16 cellular contexts compared by ENCODE assay signal in genomic region chr4:22741744-22742143, GRCh38. TPM values are rescaled to one million over a fixed set of nuclear protein-coding genes. Genes with fewer than 3 reads are reported as not detected.
A peak's percentile ranks its signal among the peaks of the same experiment; 100 is the strongest.
DNase-seq lines count a peak whose midpoint lies in the region; ATAC-seq and TF ChIP-seq lines count a peak whose summit lies in the region.
"Had no signal": no experiment of that assay in that cellular context is flagged by ENCODE, and none has a peak within 500 bp of the region (broad histone marks: within the 10 kb centered on the region; RNA-seq: fewer than 3 reads in every experiment).

No MANE protein-coding gene starts in this region.

- no peak overlapping the region for H3K9ac ChIP-seq in colonic mucosa (ENCODE audit: low read depth in 2 of 2, low read length in 2 of 2)

- WGBS in thyroid gland, 2 donors = 86 to 90% methylated on average over 3 of the region's 3 CpGs

- H3K27me3 ChIP-seq in thyroid gland (no peaks in the 10 kb centered on the region), colonic mucosa (no peaks in the 10 kb centered on the region)

- peak overlapping the region in 2 of 3 donors; percentile 82 to 96 for H3K27ac ChIP-seq in thyroid gland
- H3K27ac ChIP-seq in colonic mucosa = no peak overlapping the region

- H3K27me3 Mint-ChIP-seq in nephron progenitor cell (ENCODE audit: low read depth, poor library complexity) = no peaks in the 10 kb centered on the region
- H3K27me3 Mint-ChIP-seq: CD4-positive, alpha-beta memory T cell had no signal

- intact Hi-C loops in thyroid gland (cut with DNase I) = no loop called here
- intact Hi-C loops in colonic mucosa (cut with DNase I) = no loop called here

- H3K4me3 ChIP-seq in thyroid gland (replicated peaks in 1 of 3) (no peak overlapping the region), colonic mucosa (no peak overlapping the region)
- H3K4me3 ChIP-seq: HAP-1 had no signal

- DNase-seq in NCI-H69 (lab: John Stamatoyannopoulos, UW) (peak; percentile 3), nephron progenitor cell (no peak), thyroid gland (no peak), colonic mucosa (no peak)
- DNase-seq: C1 segment of cervical spinal cord; CD4-positive, alpha-beta memory T cell; COR-L47; DMS153; DND-41; GOT3; HFFc6 had no signal

- no peaks in the 10 kb centered on the region for H3K4me1 Mint-ChIP-seq in nephron progenitor cell
- H3K4me1 Mint-ChIP-seq: CD4-positive, alpha-beta memory T cell had no signal

- peaks cover 27 to 33% of the 10 kb centered on the region in 2 donors for H3K4me1 ChIP-seq in thyroid gland
- H3K4me1 ChIP-seq in colonic mucosa = no peaks in the 10 kb centered on the region
- H3K4me1 ChIP-seq: HAP-1 had no signal

- H3K36me3 ChIP-seq in thyroid gland (no peaks in the 10 kb centered on the region), colonic mucosa (no peaks in the 10 kb centered on the region)
- H3K36me3 ChIP-seq: HAP-1 had no signal

- H3K36me3 Mint-ChIP-seq in nephron progenitor cell (ENCODE audit: low read depth) = no peaks in the 10 kb centered on the region
- H3K36me3 Mint-ChIP-seq: CD4-positive, alpha-beta memory T cell had no signal

- H3K9me3 Mint-ChIP-seq in nephron progenitor cell = peaks cover 5% of the 10 kb centered on the region

- no peak for TF ChIP-seq CTCF in nephron progenitor cell (IDR thresholded peaks at IDR 0.05)
- TF ChIP-seq CTCF in thyroid gland (IDR thresholded peaks at IDR 0.05) = no peak
- no peak for TF ChIP-seq CTCF in colonic mucosa (IDR thresholded peaks at IDR 0.05)

- H3K27ac Mint-ChIP-seq in nephron progenitor cell = peak overlapping the region; percentile 60
- H3K27ac Mint-ChIP-seq: CD4-positive, alpha-beta memory T cell; HFFc6 had no signal

- no peak for TF ChIP-seq POLR2A in thyroid gland (IDR thresholded peaks at IDR 0.05)

- no peak for ATAC-seq in HG03025 (IDR thresholded peaks at IDR 0.05; ENCODE audit: low FRiP score, unreplicated experiment)
- no peak for ATAC-seq in GM19455 (IDR thresholded peaks at IDR 0.05; ENCODE audit: unreplicated experiment)

- no peaks in the 10 kb centered on the region for H3K9me3 ChIP-seq in thyroid gland
- no peaks in the 10 kb centered on the region for H3K9me3 ChIP-seq in colonic mucosa
- H3K9me3 ChIP-seq: HAP-1 had no signal

- H3K4me3 Mint-ChIP-seq in nephron progenitor cell = no peak overlapping the region
- H3K4me3 Mint-ChIP-seq: CD4-positive, alpha-beta memory T cell; HFFc6 had no signal

RNA-seq across cellular contexts. Expression of gene GBA3, which starts 49.0 kb away (rescaled TPM):
- under 1 TPM; 0.33 to 0.89 (median 0.77) TPM for total RNA-seq in thyroid gland
- total RNA-seq in colonic mucosa = 1 to 10 TPM; 4.6 to 9.5 TPM
- total RNA-seq: A172; A673; CD4-positive, alpha-beta memory T cell; HFFc6 had no signal
